27 cellular contexts compared by ENCODE assay signal in genomic region chr9:111533099-111533785, GRCh38. TPM values are rescaled to one million over a fixed set of nuclear protein-coding genes. Genes with fewer than 3 reads are reported as not detected.
DNase-seq lines count a peak whose midpoint lies in the region; TF ChIP-seq lines count a peak whose summit lies in the region.
"Had no signal": no experiment of that assay in that cellular context is flagged by ENCODE, and none has a peak within 500 bp of the region (broad histone marks: within the 10 kb centered on the region; RNA-seq: fewer than 3 reads in every experiment).

No MANE protein-coding gene starts in this region.

- H3K9me3 Mint-ChIP-seq in endodermal cell, result peaks cover 27% of the 10 kb centered on the region

- H3K4me3 Mint-ChIP-seq in endodermal cell, result no peak overlapping the region
- H3K4me3 Mint-ChIP-seq: activated naive CD8-positive, alpha-beta T cell treated with anti-CD3 and anti-CD28 coated beads, Interleukin-2, amount 50 U/mL, for 24 hours; CD4-positive, CD25-positive, alpha-beta regulatory T cell; stimulated activated naive CD8-positive, alpha-beta T cell treated with anti-CD3 and anti-CD28 coated beads, Interleukin-15, Interleukin-2, amounts not matched to agents 100 ng/mL and 50 ng/mL, for 24 hours; T-helper 2 cell treated with Interferon-gamma antibody and Interleukin-4, amounts not matched to agents 5 μg/mL and 100 μg/mL, for 36 hours had no signal

- no peaks in the 10 kb centered on the region for H3K27me3 Mint-ChIP-seq in endodermal cell (ENCODE audit: insufficient read depth)
- H3K27me3 Mint-ChIP-seq: activated naive CD8-positive, alpha-beta T cell treated with anti-CD3 and anti-CD28 coated beads, Interleukin-2, amount 50 U/mL, for 24 hours; CD4-positive, CD25-positive, alpha-beta regulatory T cell; stimulated activated naive CD8-positive, alpha-beta T cell treated with anti-CD3 and anti-CD28 coated beads, Interleukin-15, Interleukin-2, amounts not matched to agents 100 ng/mL and 50 ng/mL, for 24 hours had no signal

- H3K27me3 ChIP-seq in adipocyte (replicated peaks; ENCODE audit: control insufficient read depth, insufficient read depth, low read length) (no peaks in the 10 kb centered on the region), endodermal cell (ENCODE audit: control insufficient read depth, insufficient read depth, low read length, poor library complexity, severe bottlenecking) (no peaks in the 10 kb centered on the region)
- H3K27me3 ChIP-seq: body of pancreas, neutrophil, vagina had no signal

- H3K27ac Mint-ChIP-seq in endodermal cell, result no peak overlapping the region
- H3K27ac Mint-ChIP-seq: activated naive CD8-positive, alpha-beta T cell treated with anti-CD3 and anti-CD28 coated beads, Interleukin-2, amount 50 U/mL, for 24 hours; CD4-positive, CD25-positive, alpha-beta regulatory T cell; stimulated activated naive CD8-positive, alpha-beta T cell treated with anti-CD3 and anti-CD28 coated beads, Interleukin-15, Interleukin-2, amounts not matched to agents 100 ng/mL and 50 ng/mL, for 24 hours; T-helper 2 cell treated with Interferon-gamma antibody and Interleukin-4, amounts not matched to agents 5 μg/mL and 100 μg/mL, for 36 hours had no signal

- DNase-seq in GM04504 (ENCODE audit: low read depth), result peak; percentile 3
- DNase-seq in adipocyte (ENCODE audit: low read depth), result peak; percentile 10
- peak; percentile 3 for DNase-seq in fibroblast of gingiva (ENCODE audit: low read depth)
- DNase-seq in renal cortical epithelial cell (ENCODE audit: low read depth), result peak; percentile 55
- DNase-seq in A172 (ENCODE audit: low spot score), result no peak
- DNase-seq in NCI-H1930 (lab: John Stamatoyannopoulos, UW), result no peak
- DNase-seq in endodermal cell, result no peak
- no peak for DNase-seq in stimulated activated naive CD4-positive, alpha-beta T cell (lab: John Stamatoyannopoulos, UW)
- DNase-seq: activated CD4-positive, alpha-beta T cell treated with anti-CD3 and anti-CD28 coated beads for 48 hours; activated gamma-delta T cell treated with Interleukin-2 at 50 U/mL for 16 hours; activated naive CD8-positive, alpha-beta T cell treated with anti-CD3 and anti-CD28 coated beads, Interleukin-2, amount 50 U/mL, for 24 hours; activated T-cell treated with anti-CD3 and anti-CD28 coated beads, Interleukin-2, amount 50 U/mL, for 1 hour; body of pancreas; CD4-positive, CD25-positive, alpha-beta regulatory T cell; hippocampal formation; left ventricle myocardium superior; NCI-H1436; NCI-H510A; OCI-M1; psoas muscle had no signal

- H3K27ac ChIP-seq in endodermal cell (ENCODE audit: low read depth, low read length), result no peak overlapping the region
- H3K27ac ChIP-seq: body of pancreas, epithelial cell of prostate, neutrophil, psoas muscle, thoracic aorta, vagina, VCaP had no signal

- WGBS in endodermal cell (ENCODE audit: insufficient coverage in 1 of 2, insufficient read length in 1 of 2), 2 experiments, result 92% methylated on average over 1 to 5 of the region's 5 CpGs

- H3K9ac ChIP-seq in adipocyte (ENCODE audit: low read length), result no peak overlapping the region
- no peak overlapping the region for H3K9ac ChIP-seq in endodermal cell (ENCODE audit: extremely low read depth, low read length, poor library complexity, severe bottlenecking)

- H3K4me1 ChIP-seq in adipocyte (ENCODE audit: control insufficient read depth, insufficient read depth, low read length) (no peaks in the 10 kb centered on the region), endodermal cell (ENCODE audit: control insufficient read depth, insufficient read depth, low read length) (no peaks in the 10 kb centered on the region)
- H3K4me1 ChIP-seq: body of pancreas, psoas muscle, vagina had no signal

- H3K4me3 ChIP-seq in adipocyte (ENCODE audit: low read length), result no peak overlapping the region
- no peak overlapping the region for H3K4me3 ChIP-seq in endodermal cell (ENCODE audit: low read length)
- H3K4me3 ChIP-seq: body of pancreas, psoas muscle, thoracic aorta, vagina had no signal

- peaks cover 62% of the 10 kb centered on the region for H3K36me3 Mint-ChIP-seq in endodermal cell (ENCODE audit: low read depth)

- H3K4me1 Mint-ChIP-seq in endodermal cell, result no peaks in the 10 kb centered on the region
- H3K4me1 Mint-ChIP-seq: activated naive CD8-positive, alpha-beta T cell treated with anti-CD3 and anti-CD28 coated beads, Interleukin-2, amount 50 U/mL, for 24 hours had no signal

- H3K36me3 ChIP-seq in adipocyte (ENCODE audit: control insufficient read depth, insufficient read depth, low read length, severe bottlenecking) (peaks cover 34% of the 10 kb centered on the region), endodermal cell (ENCODE audit: control insufficient read depth, insufficient read depth, low read length) (peaks cover 13% of the 10 kb centered on the region)
- H3K36me3 ChIP-seq: neutrophil had no signal

- peaks cover 50% of the 10 kb centered on the region for H3K9me3 ChIP-seq in adipocyte (ENCODE audit: control insufficient read depth, low read length)
- peaks cover 39% of the 10 kb centered on the region for H3K9me3 ChIP-seq in endodermal cell (ENCODE audit: control insufficient read depth, low read length)

- no peak for TF ChIP-seq CTCF in endodermal cell (conservative IDR thresholded peaks at IDR 0.05)

RNA-seq across cellular contexts. Expression of gene ZNF483, which starts 8.3 kb away (rescaled TPM):
- total RNA-seq in renal cortical epithelial cell (5.7 and 6.7 TPM in 2 replicates), endodermal cell (10 to 100 TPM; 20.9 to 21.0 TPM)
- 0.53 and 0.77 TPM in 2 replicates for total RNA-seq in A172 (2014; rRNA removed; shearing (Covaris generic))
- polyA plus RNA-seq in endodermal cell (2013, experiment 1 of 2), result 4.0 TPM
- 3.2 TPM for polyA plus RNA-seq in endodermal cell (2013, experiment 2 of 2)

RNA-seq across cellular contexts. Expression of gene ECPAS, which starts 49.1 kb away (rescaled TPM):
- total RNA-seq in renal cortical epithelial cell (116 and 131 TPM in 2 replicates), endodermal cell (10 to 100 TPM; 54.7 to 65.5 TPM)
- 45.3 and 49.9 TPM in 2 replicates for total RNA-seq in A172 (2014; rRNA removed; shearing (Covaris generic))
- polyA plus RNA-seq in endodermal cell (2013, experiment 1 of 2), result 37.9 TPM
- 35.1 TPM for polyA plus RNA-seq in endodermal cell (2013, experiment 2 of 2)

Comparison
In these comparisons a context has a peak if more than half of its experiments do, and no peak if none do; other contexts are left out.
1. DNase-seq: peak in GM04504 (single experiment), adipocyte (single experiment), fibroblast of gingiva (single experiment) and renal cortical epithelial cell (single experiment); none in A172 (single experiment), NCI-H1930 (0 of 2), endodermal cell (single experiment) and stimulated activated naive CD4-positive, alpha-beta T cell (0 of 6).